ENCODE assay signal across 30 cellular contexts in genomic region chr21:44943005-44943685, GRCh38. TPM values are rescaled to one million over a fixed set of nuclear protein-coding genes. Genes with fewer than 3 reads are reported as not detected.
DNase-seq lines count a peak whose midpoint lies in the region; ATAC-seq, FAIRE-seq and TF ChIP-seq lines count a peak whose summit lies in the region.
"Had no signal": no experiment of that assay in that cellular context is flagged by ENCODE, and none has a peak within 500 bp of the region (broad histone marks: within the 10 kb centered on the region; RNA-seq: fewer than 3 reads in every experiment).

No MANE protein-coding gene starts in this region.

- intact Hi-C loops in cardiac septum (cut with DNase I) (no loop called here), IMR-90 (cut with micrococcal nuclease) (loop anchor here (5.0 kb wide), 1 partner anchor 334 kb away; no protein-coding TSS in a partner anchor)
- intact Hi-C loops in activated T-helper 2 cell treated with anti-CD3 and anti-CD28 coated beads, Interferon-gamma antibody, Interleukin-2, Interleukin-4, amounts not matched to agents 10 μg/mL and 5 μg/mL and 100 μg/mL, durations not matched to agents 14 hours and 24 hours and 36 hours (cut with micrococcal nuclease), result no loop called here

- H3K18ac ChIP-seq in IMR-90 (ENCODE audit: low read depth, low read length), result no peak overlapping the region

- H3K23ac ChIP-seq in IMR-90 (ENCODE audit: low read depth, low read length), result no peak overlapping the region

- H2BK20ac ChIP-seq in IMR-90 (ENCODE audit: low read depth, low read length), result no peak overlapping the region

- H3K4me3 ChIP-seq in right atrium auricular region (no peak overlapping the region), IMR-90 (ENCODE audit: insufficient read depth, low read depth, low read length) (no peak overlapping the region), bronchial epithelial cell (ENCODE audit: low read depth, low read length) (no peak overlapping the region)
- H3K4me3 ChIP-seq: body of pancreas, psoas muscle had no signal

- FAIRE-seq in bronchial epithelial cell (lab: Jason Lieb, UNC), result peak; percentile 28
- FAIRE-seq: endothelial cell of umbilical vein, small intestine had no signal

- peaks cover 9% of the 10 kb centered on the region for H3K9me1 ChIP-seq in IMR-90 (ENCODE audit: insufficient read depth, low read length)

- no peak overlapping the region for H3K14ac ChIP-seq in IMR-90 (replicated peaks; ENCODE audit: low read depth, low read length)

- POLR2A ChIA-PET in IMR-90 (lab: Charles Lee; ENCODE audit: unreplicated experiment), result no interaction called here

- H3K36me3 Mint-ChIP-seq in stimulated activated naive B cell treated with anti-CD40 and anti-IgM and Interleukin-4, amounts not matched to agents 10 μg/mL and 1 μg/mL and 100 μg/mL, for 72 hours, result peaks cover 27 to 57% of the 10 kb centered on the region in 2 donors
- H3K36me3 Mint-ChIP-seq in activated T-helper 2 cell treated with anti-CD3 and anti-CD28 coated beads, Interferon-gamma antibody, Interleukin-2, Interleukin-4, amounts not matched to agents 10 μg/mL and 5 μg/mL and 100 μg/mL, durations not matched to agents 14 hours and 24 hours and 36 hours (ENCODE audit: low read depth), result peaks cover 46% of the 10 kb centered on the region
- H3K36me3 Mint-ChIP-seq: type B pancreatic cell had no signal

- no peak overlapping the region for H2AFZ ChIP-seq in IMR-90 (replicated peaks; ENCODE audit: low read length, poor library complexity)

- no peak overlapping the region for H3K4ac ChIP-seq in IMR-90 (ENCODE audit: low read depth, low read length)

- no peak overlapping the region for H3K27ac Mint-ChIP-seq in stimulated activated naive B cell treated with anti-CD40 and anti-IgM and Interleukin-4, amounts not matched to agents 10 μg/mL and 1 μg/mL and 100 μg/mL, for 72 hours
- no peak overlapping the region for H3K27ac Mint-ChIP-seq in activated T-helper 2 cell treated with anti-CD3 and anti-CD28 coated beads, Interferon-gamma antibody, Interleukin-2, Interleukin-4, amounts not matched to agents 10 μg/mL and 5 μg/mL and 100 μg/mL, durations not matched to agents 14 hours and 24 hours and 36 hours
- H3K27ac Mint-ChIP-seq: type B pancreatic cell had no signal

- no peak overlapping the region for H4K91ac ChIP-seq in IMR-90 (ENCODE audit: insufficient read depth, low read depth, low read length)

- 96% methylated on average over 4 of the region's 15 CpGs; no CpG with 5 or more reads in 1 of the 2 experiments for WGBS in IMR-90 (ENCODE audit: extremely low coverage in 2 of 2, insufficient read length in 1 of 2), 2 experiments

- H3K4me1 ChIP-seq in right atrium auricular region (peaks cover 0 to 44% of the 10 kb centered on the region in 2 donors), IMR-90 (ENCODE audit: control insufficient read depth, insufficient read depth, low read length) (peaks cover 7% of the 10 kb centered on the region; the same call in 1 of the 2 replicates)
- H3K4me1 ChIP-seq: BE2C had no signal

- dilution Hi-C loops in IMR-90 (cut with HindIII; ENCODE audit: low sequenced_read_pairs, unreplicated experiment), result no loop called here

- H4K20me1 ChIP-seq in IMR-90 (ENCODE audit: insufficient read depth, low read length), result peaks cover 49% of the 10 kb centered on the region

- no peak overlapping the region for H2BK15ac ChIP-seq in IMR-90 (ENCODE audit: low read depth, low read length)

- ATAC-seq in IMR-90 (ENCODE audit: low read depth) (no peak), HG02970 (IDR thresholded peaks at IDR 0.05; ENCODE audit: low FRiP score, unreplicated experiment) (no peak), GM21360 (IDR thresholded peaks at IDR 0.05; ENCODE audit: unreplicated experiment) (no peak)
- ATAC-seq in stimulated activated naive B cell treated with anti-CD40 and anti-IgM and Interleukin-4, amounts not matched to agents 10 μg/mL and 1 μg/mL and 100 μg/mL, for 72 hours (replicated peaks), result peak; percentile 72 to 75
- ATAC-seq: body of pancreas, psoas muscle had no signal

- H3K56ac ChIP-seq in IMR-90 (ENCODE audit: extremely low read depth, insufficient read depth, low read length), result no peak overlapping the region

- H3K4me2 ChIP-seq in IMR-90 (ENCODE audit: low read depth, low read length), result no peak overlapping the region

- H3K27me3 ChIP-seq in right atrium auricular region, result no peaks in the 10 kb centered on the region
- no peaks in the 10 kb centered on the region for H3K27me3 ChIP-seq in IMR-90 (ENCODE audit: control insufficient read depth, insufficient read depth, low read length)
- H3K27me3 ChIP-seq in bronchial epithelial cell (ENCODE audit: control insufficient read depth, insufficient read depth, low read length), result no peaks in the 10 kb centered on the region
- H3K27me3 ChIP-seq: BE2C, body of pancreas, neutrophil had no signal

- H2AK9ac ChIP-seq in IMR-90 (replicated peaks; ENCODE audit: low read depth, low read length, poor library complexity), result no peak overlapping the region

- H2BK120ac ChIP-seq in IMR-90 (ENCODE audit: low read depth, low read length), result no peak overlapping the region

- no peak overlapping the region for H3K9ac ChIP-seq in IMR-90 (ENCODE audit: low read depth, low read length)

- BruUV-seq in IMR-90 (replicated peaks; lab: Mats Ljungman, UMichigan), result no TSS peak

- no peak overlapping the region for H2BK5ac ChIP-seq in IMR-90 (ENCODE audit: low read depth, low read length, poor library complexity, severe bottlenecking)

- H3K4me3 Mint-ChIP-seq in stimulated activated naive B cell treated with anti-CD40 and anti-IgM and Interleukin-4, amounts not matched to agents 10 μg/mL and 1 μg/mL and 100 μg/mL, for 72 hours, result peak overlapping the region; percentile 28 to 39
- H3K4me3 Mint-ChIP-seq in activated T-helper 2 cell treated with anti-CD3 and anti-CD28 coated beads, Interferon-gamma antibody, Interleukin-2, Interleukin-4, amounts not matched to agents 10 μg/mL and 5 μg/mL and 100 μg/mL, durations not matched to agents 14 hours and 24 hours and 36 hours (ENCODE audit: low read depth), result no peak overlapping the region

- no peaks in the 10 kb centered on the region for H3K27me3 Mint-ChIP-seq in stimulated activated naive B cell treated with anti-CD40 and anti-IgM and Interleukin-4, amounts not matched to agents 10 μg/mL and 1 μg/mL and 100 μg/mL, for 72 hours
- H3K27me3 Mint-ChIP-seq in activated T-helper 2 cell treated with anti-CD3 and anti-CD28 coated beads, Interferon-gamma antibody, Interleukin-2, Interleukin-4, amounts not matched to agents 10 μg/mL and 5 μg/mL and 100 μg/mL, durations not matched to agents 14 hours and 24 hours and 36 hours (ENCODE audit: low read depth), result no peaks in the 10 kb centered on the region
- H3K27me3 Mint-ChIP-seq: type B pancreatic cell had no signal

- no peak for TF ChIP-seq RAD21 in IMR-90 (IDR thresholded peaks at IDR 0.05; ENCODE audit: low read length)

- no peak for TF ChIP-seq CTCF in right atrium auricular region (IDR thresholded peaks at IDR 0.05)
- no peak for TF ChIP-seq CTCF in IMR-90 (conservative IDR thresholded peaks at IDR 0.05; ENCODE audit: low read depth, low read length)
- TF ChIP-seq CTCF in bronchial epithelial cell (IDR thresholded peaks at IDR 0.05; ENCODE audit: insufficient read depth, low read length, severe bottlenecking), result no peak

- in situ Hi-C loops in IMR-90 (cut with MboI; ENCODE audit: low sequenced_read_pairs), result loop anchor here (25.0 kb wide), 1 partner anchor 431 kb away; no protein-coding TSS in a partner anchor

- no peak overlapping the region for H4K5ac ChIP-seq in IMR-90 (ENCODE audit: low read depth, low read length)

- H3K9me3 Mint-ChIP-seq in stimulated activated naive B cell treated with anti-CD40 and anti-IgM and Interleukin-4, amounts not matched to agents 10 μg/mL and 1 μg/mL and 100 μg/mL, for 72 hours, result no peaks in the 10 kb centered on the region
- no peaks in the 10 kb centered on the region for H3K9me3 Mint-ChIP-seq in activated T-helper 2 cell treated with anti-CD3 and anti-CD28 coated beads, Interferon-gamma antibody, Interleukin-2, Interleukin-4, amounts not matched to agents 10 μg/mL and 5 μg/mL and 100 μg/mL, durations not matched to agents 14 hours and 24 hours and 36 hours
- H3K9me3 Mint-ChIP-seq: type B pancreatic cell had no signal

- no peak for TF ChIP-seq POLR2A in IMR-90 (IDR thresholded peaks at IDR 0.05; ENCODE audit: low read depth, low read length)

- no peak overlapping the region for H2AK5ac ChIP-seq in IMR-90 (ENCODE audit: low read depth, low read length)

- H3K36me3 ChIP-seq in right atrium auricular region, result peaks cover 17% of the 10 kb centered on the region
- peaks cover 27% of the 10 kb centered on the region for H3K36me3 ChIP-seq in IMR-90 (ENCODE audit: control insufficient read depth, insufficient read depth, low read length)
- H3K36me3 ChIP-seq in bronchial epithelial cell (ENCODE audit: control insufficient read depth, insufficient read depth, low read length), result peaks cover 26% of the 10 kb centered on the region

- CTCF ChIA-PET in IMR-90 (lab: Yijun Ruan, JAX), result interaction anchor here (0.8 to 1.6 kb wide), 2 partner anchors 185 to 194 kb away, joined by 3 to 4 read pairs; no protein-coding TSS in a partner anchor

- H4K8ac ChIP-seq in IMR-90 (ENCODE audit: low read depth in 2 of 2, low read length in 2 of 2), result no peak overlapping the region

- DNase-seq in cardiac septum (ENCODE audit: low spot score), result peak; percentile 54
- DNase-seq in right atrium auricular region (ENCODE audit: low spot score), result no peak
- peak; percentile 32 for DNase-seq in IMR-90
- DNase-seq in bronchial epithelial cell (ENCODE audit: low read depth), result no peak
- DNase-seq in stimulated activated naive B cell treated with anti-CD40 and anti-IgM and Interleukin-4, amounts not matched to agents 10 μg/mL and 1 μg/mL and 100 μg/mL, for 72 hours, result no peak
- no peak for DNase-seq in activated T-helper 2 cell treated with anti-CD3 and anti-CD28 coated beads, Interferon-gamma antibody, Interleukin-2, Interleukin-4, amounts not matched to agents 10 μg/mL and 5 μg/mL and 100 μg/mL, durations not matched to agents 14 hours and 24 hours and 36 hours (ENCODE audit: low spot score)
- DNase-seq: ACHN; activated CD8-positive, alpha-beta memory T cell treated with anti-CD3 and anti-CD28 coated beads, Interleukin-2, amount 50 U/mL, for 48 hours; BE2C; body of pancreas; GF-D8; GOT3; mesenchymal stem cell; NCI-H1092; NCI-H187; NCI-H524; NK-92 treated with Interleukin-12 subunit alpha and Interleukin-12 subunit beta, amount 100 ng/mL, for 24 hours; SHP77 treated with DMSO at 0.1 percent for 48 hours; small intestine; stimulated activated CD4-positive, alpha-beta T cell treated with anti-CD3 and anti-CD28 coated beads, Interleukin-1b, Interleukin-23, amount 100 ng/mL, for 48 hours; stimulated activated CD8-positive, alpha-beta memory T cell treated with anti-CD3 and anti-CD28 coated beads, Interleukin-4, amount 100 ng/mL, for 48 hours; SW 1271 had no signal

- H3K79me1 ChIP-seq in IMR-90 (ENCODE audit: low read depth in 1 of 2, low read length in 2 of 2), result peaks cover 31 to 77% of the 10 kb centered on the region in 2 experiments

- H3K27ac ChIP-seq in right atrium auricular region, result no peak overlapping the region
- no peak overlapping the region for H3K27ac ChIP-seq in IMR-90 (ENCODE audit: insufficient read depth, low read length)
- H3K27ac ChIP-seq: body of pancreas, neutrophil, psoas muscle had no signal

- no peaks in the 10 kb centered on the region for H3K9me3 ChIP-seq in right atrium auricular region
- H3K9me3 ChIP-seq in IMR-90 (ENCODE audit: control insufficient read depth, insufficient read depth, low read length), result no peaks in the 10 kb centered on the region
- H3K9me3 ChIP-seq: BE2C, body of pancreas, Caco-2, neutrophil, psoas muscle had no signal

- H3K4me1 Mint-ChIP-seq in stimulated activated naive B cell treated with anti-CD40 and anti-IgM and Interleukin-4, amounts not matched to agents 10 μg/mL and 1 μg/mL and 100 μg/mL, for 72 hours, result peaks cover 48 to 72% of the 10 kb centered on the region in 2 donors
- H3K4me1 Mint-ChIP-seq in activated T-helper 2 cell treated with anti-CD3 and anti-CD28 coated beads, Interferon-gamma antibody, Interleukin-2, Interleukin-4, amounts not matched to agents 10 μg/mL and 5 μg/mL and 100 μg/mL, durations not matched to agents 14 hours and 24 hours and 36 hours (ENCODE audit: low read depth), result peaks cover 36% of the 10 kb centered on the region

RNA-seq across cellular contexts. Expression of gene SLX9, which starts 3.3 kb away (rescaled TPM):
- total RNA-seq in cardiac septum (35.8 TPM), right atrium auricular region (10 to 100 TPM; 15.9 to 18.8 TPM), IMR-90 (2012; rRNA removed) (10.4 and 17.5 TPM in 2 replicates), bronchial epithelial cell (32.0 and 34.0 TPM in 2 replicates)
- 21.7 and 27.4 TPM in 2 replicates for polyA plus RNA-seq in IMR-90 (2012; rRNA removed)
- 29.5 and 45.6 TPM in 2 replicates for polyA plus RNA-seq in IMR-90 (2012; cell fraction: cytosol; rRNA removed)
- polyA plus RNA-seq in IMR-90 (2012; cell fraction: nucleus; rRNA removed; ENCODE audit: low replicate concordance), result 26.6 and 28.5 TPM in 2 replicates
- 65.8 and 72.6 TPM in 2 replicates for total RNA-seq in activated T-helper 2 cell treated with anti-CD3 and anti-CD28 coated beads, Interferon-gamma antibody, Interleukin-2, Interleukin-4, amounts not matched to agents 10 μg/mL and 5 μg/mL and 100 μg/mL, durations not matched to agents 14 hours and 24 hours and 36 hours

RNA-seq across cellular contexts. Expression of gene ITGB2, which starts 22.4 kb away (rescaled TPM):
- total RNA-seq in cardiac septum (11.5 TPM), right atrium auricular region (10 to 100 TPM; 16.7 to 63.6 TPM), IMR-90 (2012; rRNA removed) (not detected in 2 replicates), bronchial epithelial cell (0.26 and 1.1 TPM in 2 replicates)
- polyA plus RNA-seq in IMR-90 (2012; rRNA removed), result 0.14 TPM in 1 of 2 replicates, not detected in the other
- polyA plus RNA-seq in IMR-90 (2012; cell fraction: cytosol; rRNA removed), result 0.06 and 0.15 TPM in 2 replicates
- 0.07 TPM in 1 of 2 replicates, not detected in the other for polyA plus RNA-seq in IMR-90 (2012; cell fraction: nucleus; rRNA removed; ENCODE audit: low replicate concordance)
- total RNA-seq in activated T-helper 2 cell treated with anti-CD3 and anti-CD28 coated beads, Interferon-gamma antibody, Interleukin-2, Interleukin-4, amounts not matched to agents 10 μg/mL and 5 μg/mL and 100 μg/mL, durations not matched to agents 14 hours and 24 hours and 36 hours, result 210 and 212 TPM in 2 replicates
- total RNA-seq: fibroblast of lung had no signal

Comparison
In these comparisons a context has a peak if more than half of its experiments do, and no peak if none do; other contexts are left out.
1. DNase-seq: peak in cardiac septum (single experiment) and IMR-90 (single experiment); none in right atrium auricular region (single experiment), bronchial epithelial cell (single experiment), stimulated activated naive B cell treated with anti-CD40 and anti-IgM and Interleukin-4, amounts not matched to agents 10 μg/mL and 1 μg/mL and 100 μg/mL, for 72 hours (single experiment) and activated T-helper 2 cell treated with anti-CD3 and anti-CD28 coated beads, Interferon-gamma antibody, Interleukin-2, Interleukin-4, amounts not matched to agents 10 μg/mL and 5 μg/mL and 100 μg/mL, durations not matched to agents 14 hours and 24 hours and 36 hours (single experiment).
2. ATAC-seq: peak in stimulated activated naive B cell treated with anti-CD40 and anti-IgM and Interleukin-4, amounts not matched to agents 10 μg/mL and 1 μg/mL and 100 μg/mL, for 72 hours (2 of 2); none in IMR-90 (single experiment), HG02970 (single experiment) and GM21360 (single experiment).